8 cellular contexts compared by ENCODE assay signal in genomic region chr17:8294814-8295316, GRCh38.
A peak's percentile ranks its signal among the peaks of the same experiment; 100 is the strongest.
DNase-seq lines count a peak whose midpoint lies in the region; ATAC-seq lines count a peak whose summit lies in the region.

No MANE protein-coding gene starts in this region.

- H3K9me3 ChIP-seq in HUES48 (ENCODE audit: control insufficient read depth, insufficient read depth, low read length) (no peaks in the 10 kb centered on the region), iPS-18c (ENCODE audit: control insufficient read depth, insufficient read depth, low read length) (no peaks in the 10 kb centered on the region)

- H3K9me3 Mint-ChIP-seq in stimulated activated naive B cell treated with anti-CD40 and anti-IgM and Interleukin-4, amounts not matched to agents 10 μg/mL and 1 μg/mL and 100 μg/mL, for 72 hours, result no peaks in the 10 kb centered on the region

- peak overlapping the region; percentile 69 for H3K4me3 ChIP-seq in HUES48 (ENCODE audit: low read depth, low read length)
- H3K4me3 ChIP-seq in iPS-18c (ENCODE audit: insufficient read depth, low read depth, low read length), result peak overlapping the region; percentile 77; the same call in 1 of the 2 replicates

- H3K27ac ChIP-seq in HUES48 (ENCODE audit: low read depth, low read length), result no peak overlapping the region
- H3K27ac ChIP-seq in angular gyrus (ENCODE audit: low read depth, low read length), result peak overlapping the region; percentile 82

- H3K4me1 ChIP-seq in HUES48 (ENCODE audit: control insufficient read depth, insufficient read depth, low read length), result peaks cover 5% of the 10 kb centered on the region; the same call in 1 of the 2 replicates

- no peak for DNase-seq in stimulated activated naive B cell treated with anti-CD40 and anti-IgM and Interleukin-4, amounts not matched to agents 10 μg/mL and 1 μg/mL and 100 μg/mL, for 72 hours
- no peak for DNase-seq in NCI-H1048 (lab: John Stamatoyannopoulos, UW)
- no peak for DNase-seq in hepatic stellate cell (ENCODE audit: low spot score)

- H3K27me3 ChIP-seq in HUES48 (ENCODE audit: control insufficient read depth, insufficient read depth, low read length), result no peaks in the 10 kb centered on the region

- H3K27ac Mint-ChIP-seq in stimulated activated naive B cell treated with anti-CD40 and anti-IgM and Interleukin-4, amounts not matched to agents 10 μg/mL and 1 μg/mL and 100 μg/mL, for 72 hours, result peak overlapping the region; percentile 98

- no peaks in the 10 kb centered on the region for H3K27me3 Mint-ChIP-seq in stimulated activated naive B cell treated with anti-CD40 and anti-IgM and Interleukin-4, amounts not matched to agents 10 μg/mL and 1 μg/mL and 100 μg/mL, for 72 hours

- H3K36me3 ChIP-seq in HUES48 (ENCODE audit: control insufficient read depth, insufficient read depth, low read length), result no peaks in the 10 kb centered on the region

- peak overlapping the region; percentile 87 to 91 for H3K4me3 Mint-ChIP-seq in stimulated activated naive B cell treated with anti-CD40 and anti-IgM and Interleukin-4, amounts not matched to agents 10 μg/mL and 1 μg/mL and 100 μg/mL, for 72 hours

- no peak for ATAC-seq in stimulated activated naive B cell treated with anti-CD40 and anti-IgM and Interleukin-4, amounts not matched to agents 10 μg/mL and 1 μg/mL and 100 μg/mL, for 72 hours (replicated peaks)
- no peak for ATAC-seq in HG03097 (IDR thresholded peaks at IDR 0.05; ENCODE audit: low FRiP score, unreplicated experiment)
- no peak for ATAC-seq in HG03460 (IDR thresholded peaks at IDR 0.05; ENCODE audit: unreplicated experiment)

- H3K36me3 Mint-ChIP-seq in stimulated activated naive B cell treated with anti-CD40 and anti-IgM and Interleukin-4, amounts not matched to agents 10 μg/mL and 1 μg/mL and 100 μg/mL, for 72 hours, result peaks cover 4 to 15% of the 10 kb centered on the region in 2 donors

- peaks cover 29 to 46% of the 10 kb centered on the region in 2 donors for H3K4me1 Mint-ChIP-seq in stimulated activated naive B cell treated with anti-CD40 and anti-IgM and Interleukin-4, amounts not matched to agents 10 μg/mL and 1 μg/mL and 100 μg/mL, for 72 hours

- H3K9ac ChIP-seq in HUES48 (ENCODE audit: low read depth, low read length), result no peak overlapping the region; the same call in 1 of the 2 replicates
